Comparison of ENCODE assay signal across 17 cellular contexts in genomic region chr10:51696251-51696650, GRCh38. TPM values are rescaled to one million over a fixed set of nuclear protein-coding genes. Genes with fewer than 3 reads are reported as not detected.
DNase-seq lines count a peak whose midpoint lies in the region; ATAC-seq and TF ChIP-seq lines count a peak whose summit lies in the region.
"Had no signal": no experiment of that assay in that cellular context is flagged by ENCODE, and none has a peak within 500 bp of the region (broad histone marks: within the 10 kb centered on the region; RNA-seq: fewer than 3 reads in every experiment).

No MANE protein-coding gene starts in this region.

- H3K27me3 Mint-ChIP-seq in activated naive CD4-positive, alpha-beta T cell treated with anti-CD3 and anti-CD28 coated beads for 36 hours (ENCODE audit: low read depth) = no peaks in the 10 kb centered on the region
- no peaks in the 10 kb centered on the region for H3K27me3 Mint-ChIP-seq in activated CD4-positive, alpha-beta memory T cell treated with anti-CD3 and anti-CD28 coated beads, Interleukin-2, amount 10 ng/mL, durations not matched to agents 7 days and 5 days
- H3K27me3 Mint-ChIP-seq in glutamatergic neuron (ENCODE audit: unreplicated experiment) = peaks cover 5% of the 10 kb centered on the region

- no peaks in the 10 kb centered on the region for H3K9me3 ChIP-seq in MG63
- H3K9me3 ChIP-seq: lower lobe of right lung, ovary, SJSA1 had no signal

- no peaks in the 10 kb centered on the region for H3K27me3 ChIP-seq in MG63
- H3K27me3 ChIP-seq: ovary, SJSA1 had no signal

- no peaks in the 10 kb centered on the region for H3K9me3 Mint-ChIP-seq in activated naive CD4-positive, alpha-beta T cell treated with anti-CD3 and anti-CD28 coated beads for 36 hours
- H3K9me3 Mint-ChIP-seq in activated CD4-positive, alpha-beta memory T cell treated with anti-CD3 and anti-CD28 coated beads, Interleukin-2, amount 10 ng/mL, durations not matched to agents 7 days and 5 days = peaks cover under 1% of the 10 kb centered on the region
- H3K9me3 Mint-ChIP-seq in glutamatergic neuron (ENCODE audit: unreplicated experiment) = peaks cover 13% of the 10 kb centered on the region

- TF ChIP-seq CTCF in glutamatergic neuron (IDR thresholded peaks at IDR 0.05; ENCODE audit: partially characterized antibody, unreplicated experiment) = no peak

- POLR2A ChIA-PET in activated CD4-positive, alpha-beta memory T cell treated with anti-CD3 and anti-CD28 coated beads, Interleukin-2, amount 10 ng/mL, durations not matched to agents 7 days and 5 days (lab: Charles Lee) = no interaction called here

- H3K27ac Mint-ChIP-seq in activated naive CD4-positive, alpha-beta T cell treated with anti-CD3 and anti-CD28 coated beads for 36 hours = peak overlapping the region; percentile 54
- H3K27ac Mint-ChIP-seq in activated CD4-positive, alpha-beta memory T cell treated with anti-CD3 and anti-CD28 coated beads, Interleukin-2, amount 10 ng/mL, durations not matched to agents 7 days and 5 days = no peak overlapping the region
- H3K27ac Mint-ChIP-seq in glutamatergic neuron (ENCODE audit: unreplicated experiment) = no peak overlapping the region

- H3K36me3 ChIP-seq in MG63 = peaks cover 12% of the 10 kb centered on the region
- H3K36me3 ChIP-seq: lower lobe of right lung, ovary had no signal

- H3K36me3 Mint-ChIP-seq in activated naive CD4-positive, alpha-beta T cell treated with anti-CD3 and anti-CD28 coated beads for 36 hours (ENCODE audit: low read depth) = peaks cover 39% of the 10 kb centered on the region
- H3K36me3 Mint-ChIP-seq in activated CD4-positive, alpha-beta memory T cell treated with anti-CD3 and anti-CD28 coated beads, Interleukin-2, amount 10 ng/mL, durations not matched to agents 7 days and 5 days (ENCODE audit: low read depth) = peaks cover 50% of the 10 kb centered on the region
- no peaks in the 10 kb centered on the region for H3K36me3 Mint-ChIP-seq in glutamatergic neuron (ENCODE audit: unreplicated experiment)

- no peak overlapping the region for H3K4me3 ChIP-seq in MG63
- H3K4me3 ChIP-seq: lower lobe of right lung, ovary, SJSA1 had no signal

- no peak for DNase-seq in activated naive CD4-positive, alpha-beta T cell treated with anti-CD3 and anti-CD28 coated beads for 36 hours
- no peak for DNase-seq in activated naive CD4-positive, alpha-beta T cell treated with anti-CD3 and anti-CD28 coated beads, Interleukin-2, amount 50 U/mL, for 16 hours
- no peak for DNase-seq in activated CD4-positive, alpha-beta memory T cell treated with anti-CD3 and anti-CD28 coated beads, Interleukin-2, amount 10 ng/mL, durations not matched to agents 7 days and 5 days
- DNase-seq in glutamatergic neuron = no peak
- DNase-seq in stromal cell of bone marrow (ENCODE audit: low read depth) = peak; percentile 51
- DNase-seq in MG63 = no peak
- no peak for DNase-seq in CD1c-positive myeloid dendritic cell (ENCODE audit: extremely low spot score)
- DNase-seq: activated CD8-positive, alpha-beta memory T cell treated with anti-CD3 and anti-CD28 coated beads, Interleukin-2, amount 50 U/mL, for 4 hours; DMS79 treated with DMSO at 0.1 percent for 48 hours; foreskin fibroblast; lower lobe of right lung; NCI-H1436; NCI-H226; ovary; substantia nigra had no signal

- intact Hi-C loops in activated naive CD4-positive, alpha-beta T cell treated with anti-CD3 and anti-CD28 coated beads for 36 hours (cut with micrococcal nuclease) = loop anchor here (10.0 kb wide), 1 partner anchor 1751 kb away; the partner anchor contains the start of genes PARG and TIMM23B

- ATAC-seq in GM21515 (IDR thresholded peaks at IDR 0.05; ENCODE audit: unreplicated experiment) = no peak
- ATAC-seq: lower lobe of right lung had no signal

- CTCF ChIA-PET in activated naive CD4-positive, alpha-beta T cell treated with anti-CD3 and anti-CD28 coated beads for 36 hours (lab: Charles Lee) = no interaction called here
- CTCF ChIA-PET in activated CD4-positive, alpha-beta memory T cell treated with anti-CD3 and anti-CD28 coated beads, Interleukin-2, amount 10 ng/mL, durations not matched to agents 7 days and 5 days (lab: Charles Lee) = no interaction called here

- H3K4me1 Mint-ChIP-seq in activated naive CD4-positive, alpha-beta T cell treated with anti-CD3 and anti-CD28 coated beads for 36 hours (ENCODE audit: low read depth) = peaks cover 43% of the 10 kb centered on the region
- peaks cover 48% of the 10 kb centered on the region for H3K4me1 Mint-ChIP-seq in activated CD4-positive, alpha-beta memory T cell treated with anti-CD3 and anti-CD28 coated beads, Interleukin-2, amount 10 ng/mL, durations not matched to agents 7 days and 5 days
- peaks cover 33% of the 10 kb centered on the region for H3K4me1 Mint-ChIP-seq in glutamatergic neuron (ENCODE audit: low read depth, unreplicated experiment)

- peak overlapping the region; percentile 36 for H3K4me3 Mint-ChIP-seq in activated naive CD4-positive, alpha-beta T cell treated with anti-CD3 and anti-CD28 coated beads for 36 hours
- H3K4me3 Mint-ChIP-seq in activated CD4-positive, alpha-beta memory T cell treated with anti-CD3 and anti-CD28 coated beads, Interleukin-2, amount 10 ng/mL, durations not matched to agents 7 days and 5 days = peak overlapping the region; percentile 23
- H3K4me3 Mint-ChIP-seq in glutamatergic neuron (ENCODE audit: unreplicated experiment) = peak overlapping the region; percentile 35

RNA-seq across cellular contexts. Expression of gene CSTF2T, which starts 3.1 kb away (rescaled TPM):
- total RNA-seq in activated naive CD4-positive, alpha-beta T cell treated with anti-CD3 and anti-CD28 coated beads for 36 hours = 10 to 100 TPM; 25.3 to 25.6 TPM
- 10 to 100 TPM; 43.1 to 45.6 TPM for total RNA-seq in activated CD4-positive, alpha-beta memory T cell treated with anti-CD3 and anti-CD28 coated beads, Interleukin-2, amount 10 ng/mL, durations not matched to agents 7 days and 5 days
- total RNA-seq in glutamatergic neuron (ENCODE audit: unreplicated experiment) = 22.7 TPM
- 23.5 and 24.6 TPM in 2 replicates for total RNA-seq in MG63 (2014; rRNA removed; shearing (Covaris generic); ENCODE audit: low replicate concordance)
